ENCODE assay signal across 8 cellular contexts in the genomic region with DNA sequence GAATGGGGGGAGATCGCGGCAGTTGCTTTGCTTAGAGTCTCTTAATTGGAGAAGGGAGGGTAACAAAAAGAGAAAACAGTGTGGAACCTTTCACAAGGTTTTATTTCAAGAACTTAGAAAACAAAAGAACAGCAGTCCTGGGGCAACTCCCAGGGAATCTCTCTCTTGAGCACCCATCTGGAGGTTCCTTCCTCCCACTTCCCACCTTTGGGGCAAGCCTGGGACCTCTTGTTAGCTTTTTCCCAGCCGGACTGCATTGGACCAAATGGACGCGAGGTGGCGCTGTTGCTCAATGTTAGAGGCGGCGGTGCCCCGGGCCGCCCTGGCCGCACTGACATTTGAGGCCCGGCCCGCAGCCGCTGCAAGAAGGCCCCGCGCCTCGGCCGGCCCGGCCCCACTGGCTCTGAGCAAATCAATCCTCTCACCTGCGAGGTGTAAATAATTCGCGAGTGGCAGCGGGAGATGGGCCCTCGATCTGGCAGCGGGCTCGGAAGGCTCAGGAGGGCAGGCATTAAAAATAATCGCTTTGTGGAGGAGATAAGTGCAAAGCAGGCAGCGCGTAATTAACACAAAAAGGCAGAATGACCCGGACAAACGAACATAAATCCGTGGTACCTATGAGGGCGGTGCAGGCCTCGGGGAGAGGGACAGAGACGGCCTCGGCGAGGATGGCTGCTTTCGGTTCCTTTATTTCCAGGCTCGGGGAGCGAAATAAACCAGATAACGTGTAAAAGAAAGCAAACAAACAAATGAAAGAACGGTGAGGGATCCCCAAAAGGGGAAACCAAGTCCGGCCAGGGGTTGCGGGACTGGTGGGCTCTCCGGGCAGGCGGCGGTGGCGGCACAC. TPM values are rescaled to one million over a fixed set of nuclear protein-coding genes. Genes with fewer than 3 reads are reported as not detected.
DNase-seq lines count a peak whose midpoint lies in the region; ATAC-seq and TF ChIP-seq lines count a peak whose summit lies in the region.

No MANE protein-coding gene starts in this region.

- H3K9ac ChIP-seq in BLaER1 treated with 17β-estradiol and CSF1 and Interleukin-3, amounts not matched to agents 10 nM and 100 nM, result peak overlapping the region in 5 of 11 experiments; percentile 2 to 21 (median 3); a peak in 4 of 22 replicates

- peak overlapping the region in 1 of 2 donors; percentile 60 for H3K27ac Mint-ChIP-seq in activated naive CD4-positive, alpha-beta T cell treated with anti-CD3 and anti-CD28 coated beads, Interleukin-2, amount 50 U/mL, for 72 hours
- H3K27ac Mint-ChIP-seq in progenitor cell of endocrine pancreas, result peak overlapping the region; percentile 12

- peaks cover 0 to 15% (median 10%) of the 10 kb centered on the region in 10 experiments; a peak in 14 of 20 replicates for H3K4me1 ChIP-seq in BLaER1 treated with 17β-estradiol and CSF1 and Interleukin-3, amounts not matched to agents 10 nM and 100 nM
- peaks cover 0 to 22% (median 14%) of the 10 kb centered on the region in 4 donors for H3K4me1 ChIP-seq in transverse colon

- H3K36me3 Mint-ChIP-seq in activated naive CD4-positive, alpha-beta T cell treated with anti-CD3 and anti-CD28 coated beads, Interleukin-2, amount 50 U/mL, for 72 hours, result peaks cover 0 to 9% of the 10 kb centered on the region in 2 donors
- no peaks in the 10 kb centered on the region for H3K36me3 Mint-ChIP-seq in progenitor cell of endocrine pancreas (ENCODE audit: insufficient read depth)

- peak overlapping the region; percentile 63 to 94 (median 79) for H3K4me2 ChIP-seq in BLaER1 treated with 17β-estradiol and CSF1 and Interleukin-3, amounts not matched to agents 10 nM and 100 nM

- H3K4me3 Mint-ChIP-seq in progenitor cell of endocrine pancreas (ENCODE audit: low read depth), result no peak overlapping the region

- H3K9me3 ChIP-seq in BLaER1 treated with 17β-estradiol and CSF1 and Interleukin-3, amounts not matched to agents 10 nM and 100 nM (replicated peaks in 1 of 11), result no peaks in the 10 kb centered on the region
- no peaks in the 10 kb centered on the region for H3K9me3 ChIP-seq in transverse colon

- 7 to 9% methylated on average over 6 to 48 of the region's 48 CpGs for WGBS in transverse colon (ENCODE audit: low coverage in 1 of 2), 2 donors

- peaks cover 98% of the 10 kb centered on the region for H3K27me3 Mint-ChIP-seq in progenitor cell of endocrine pancreas

- no peak for TF ChIP-seq EP300 in transverse colon (IDR thresholded peaks at IDR 0.05; ENCODE audit: low read depth)

- H3K9me3 Mint-ChIP-seq in activated naive CD4-positive, alpha-beta T cell treated with anti-CD3 and anti-CD28 coated beads, Interleukin-2, amount 50 U/mL, for 72 hours, result no peaks in the 10 kb centered on the region
- H3K9me3 Mint-ChIP-seq in progenitor cell of endocrine pancreas (ENCODE audit: low read depth), result no peaks in the 10 kb centered on the region

- H3K27me3 ChIP-seq in BLaER1 treated with 17β-estradiol and CSF1 and Interleukin-3, amounts not matched to agents 10 nM and 100 nM, result peaks cover 99 to 100% (median 100%) of the 10 kb centered on the region in 11 experiments
- H3K27me3 ChIP-seq in transverse colon, result peaks cover 98% of the 10 kb centered on the region

- TF ChIP-seq CTCF in progenitor cell of endocrine pancreas (IDR thresholded peaks at IDR 0.05; ENCODE audit: unreplicated experiment), result peak; percentile 97
- peak; percentile 91 to 96 (median 95) for TF ChIP-seq CTCF in transverse colon (IDR thresholded peaks at IDR 0.05)

- H3K4me3 ChIP-seq in BLaER1 treated with 17β-estradiol and CSF1 and Interleukin-3, amounts not matched to agents 10 nM and 100 nM, result peak overlapping the region in 9 of 10 experiments; percentile 6 to 59 (median 39); a peak in 15 of 20 replicates
- peak overlapping the region in 2 of 4 donors; percentile 13 to 32 for H3K4me3 ChIP-seq in transverse colon

- peak; percentile 80 to 93 for ATAC-seq in activated naive CD4-positive, alpha-beta T cell treated with anti-CD3 and anti-CD28 coated beads, Interleukin-2, amount 50 U/mL, for 72 hours
- ATAC-seq in Right ventricle myocardium inferior, result peak; percentile 92

- TF ChIP-seq POLR2A in transverse colon (IDR thresholded peaks at IDR 0.05), result no peak

- DNase-seq in GM19238 (ENCODE audit: insufficient read length, low spot score), result peak; percentile 76
- peak; percentile 42 for DNase-seq in KG1 (lab: John Stamatoyannopoulos, UW)
- peak; percentile 79 for DNase-seq in SK-N-DZ (ENCODE audit: low spot score)
- peak; percentile 79 to 93 for DNase-seq in activated naive CD4-positive, alpha-beta T cell treated with anti-CD3 and anti-CD28 coated beads, Interleukin-2, amount 50 U/mL, for 72 hours (ENCODE audit: low spot score in 2 of 2)
- DNase-seq in Right ventricle myocardium inferior (ENCODE audit: missing footprints), result peak; percentile 95
- peak; percentile 93 for DNase-seq in progenitor cell of endocrine pancreas (ENCODE audit: low spot score, unreplicated experiment)
- DNase-seq in transverse colon, result peak; percentile 88

- in situ Hi-C loops in transverse colon (cut with MboI; ENCODE audit: low pct_ligation_motif_present in 1 of 4, low pct_unique_long_range_greater_than_20kb in 1 of 4, low sequenced_read_pairs in 3 of 4), result loop anchor here in 2 of 4 donors (5.0 kb wide), 2 partner anchors 186 to 196 kb away; no protein-coding TSS in a partner anchor

- no peaks in the 10 kb centered on the region for H3K36me3 ChIP-seq in BLaER1 treated with 17β-estradiol and CSF1 and Interleukin-3, amounts not matched to agents 10 nM and 100 nM
- no peaks in the 10 kb centered on the region for H3K36me3 ChIP-seq in transverse colon

- intact Hi-C loops in Right ventricle myocardium inferior (cut with DNase I) (loop anchor here (1.0 to 10.0 kb wide), 3 partner anchors 187 to 359 kb away; a partner anchor contains a TSS), transverse colon (cut with DNase I; ENCODE audit: low total_unique reads) (loop anchor here (5.0 kb wide), 2 partner anchors 186 to 201 kb away; no protein-coding TSS in a partner anchor)

- no peak overlapping the region for H3K27ac ChIP-seq in BLaER1 treated with 17β-estradiol and CSF1 and Interleukin-3, amounts not matched to agents 10 nM and 100 nM
- no peak overlapping the region for H3K27ac ChIP-seq in transverse colon

- H4K20me1 ChIP-seq in BLaER1 treated with 17β-estradiol and CSF1 and Interleukin-3, amounts not matched to agents 10 nM and 100 nM, result peaks cover 0 to 93% (median 88%) of the 10 kb centered on the region in 11 experiments; a peak in 17 of 22 replicates

- peaks cover 6% of the 10 kb centered on the region for H3K4me1 Mint-ChIP-seq in progenitor cell of endocrine pancreas (ENCODE audit: low read depth)

RNA-seq across cellular contexts. Expression of a gene that starts 2.7 kb away (rescaled TPM):
- polyA plus RNA-seq in SK-N-DZ (2014; cell fraction: cytosol; rRNA removed), result not detected in 2 replicates
- polyA plus RNA-seq in SK-N-DZ (2014; cell fraction: nucleus; rRNA removed), result not detected in 2 replicates
- not detected for total RNA-seq in activated naive CD4-positive, alpha-beta T cell treated with anti-CD3 and anti-CD28 coated beads, Interleukin-2, amount 50 U/mL, for 72 hours
- total RNA-seq in Right ventricle myocardium inferior (not detected), progenitor cell of endocrine pancreas (not detected in 2 replicates), transverse colon (not detected)

RNA-seq across cellular contexts. Expression of a gene that starts 6.1 kb away (rescaled TPM):
- 1.4 TPM in 1 of 2 replicates, not detected in the other for polyA plus RNA-seq in SK-N-DZ (2014; cell fraction: cytosol; rRNA removed)
- 0.25 TPM in 1 of 2 replicates, not detected in the other for polyA plus RNA-seq in SK-N-DZ (2014; cell fraction: nucleus; rRNA removed)
- total RNA-seq in activated naive CD4-positive, alpha-beta T cell treated with anti-CD3 and anti-CD28 coated beads, Interleukin-2, amount 50 U/mL, for 72 hours, result not detected
- not detected for total RNA-seq in Right ventricle myocardium inferior
- not detected in 2 replicates for total RNA-seq in progenitor cell of endocrine pancreas
- total RNA-seq in transverse colon, result not detected

RNA-seq across cellular contexts. Expression of a gene that starts 21.1 kb away (rescaled TPM):
- not detected in 2 replicates for polyA plus RNA-seq in SK-N-DZ (2014; cell fraction: cytosol; rRNA removed)
- not detected in 2 replicates for polyA plus RNA-seq in SK-N-DZ (2014; cell fraction: nucleus; rRNA removed)
- not detected for total RNA-seq in activated naive CD4-positive, alpha-beta T cell treated with anti-CD3 and anti-CD28 coated beads, Interleukin-2, amount 50 U/mL, for 72 hours
- total RNA-seq in Right ventricle myocardium inferior, result not detected
- not detected in 2 replicates for total RNA-seq in progenitor cell of endocrine pancreas
- not detected for total RNA-seq in transverse colon

RNA-seq across cellular contexts. Expression of a gene that starts 22.2 kb away (rescaled TPM):
- 0.68 and 0.74 TPM in 2 replicates for polyA plus RNA-seq in SK-N-DZ (2014; cell fraction: cytosol; rRNA removed)
- 0.87 TPM in 1 of 2 replicates, not detected in the other for polyA plus RNA-seq in SK-N-DZ (2014; cell fraction: nucleus; rRNA removed)
- total RNA-seq in activated naive CD4-positive, alpha-beta T cell treated with anti-CD3 and anti-CD28 coated beads, Interleukin-2, amount 50 U/mL, for 72 hours, result not detected
- total RNA-seq in Right ventricle myocardium inferior (0.41 TPM), progenitor cell of endocrine pancreas (0.17 and 0.27 TPM in 2 replicates), transverse colon (under 1 TPM in 1 of 4 donors, not detected in 3; 0.48 TPM)

RNA-seq across cellular contexts. Expression of a gene that starts 26.8 kb away (rescaled TPM):
- polyA plus RNA-seq in SK-N-DZ (2014; cell fraction: cytosol; rRNA removed), result 1.6 TPM in 1 of 2 replicates, not detected in the other
- polyA plus RNA-seq in SK-N-DZ (2014; cell fraction: nucleus; rRNA removed), result 0.09 TPM in 1 of 2 replicates, not detected in the other
- total RNA-seq in activated naive CD4-positive, alpha-beta T cell treated with anti-CD3 and anti-CD28 coated beads, Interleukin-2, amount 50 U/mL, for 72 hours, result not detected
- total RNA-seq in Right ventricle myocardium inferior, result not detected
- total RNA-seq in progenitor cell of endocrine pancreas, result 2.7 and 4.6 TPM in 2 replicates
- total RNA-seq in transverse colon, result under 1 TPM in 2 of 4 donors, not detected in 2; 0.27 to 0.60 TPM

Comparison
In these comparisons a context has a peak if more than half of its experiments do, and no peak if none do; other contexts are left out.
1. DNase-seq: peak in every context shown above with its lines; median percentile 95 in Right ventricle myocardium inferior; 93 in progenitor cell of endocrine pancreas; 88 in transverse colon; 86 in activated naive CD4-positive, alpha-beta T cell treated with anti-CD3 and anti-CD28 coated beads, Interleukin-2, amount 50 U/mL, for 72 hours; 79 in SK-N-DZ; 76 in GM19238; 42 in KG1.